In genomic region chr13:84139561-84140158, GRCh38 we compare ENCODE assay signal across 18 cellular contexts.
DNase-seq lines count a peak whose midpoint lies in the region; ATAC-seq and TF ChIP-seq lines count a peak whose summit lies in the region.
"Had no signal": no experiment of that assay in that cellular context is flagged by ENCODE, and none has a peak within 500 bp of the region (broad histone marks: within the 10 kb centered on the region; RNA-seq: fewer than 3 reads in every experiment).

No MANE protein-coding gene starts in this region.

- H3K4me2 ChIP-seq in GM23338 = peak overlapping the region; percentile 2; the same call in 1 of the 2 replicates

- no peaks in the 10 kb centered on the region for H4K20me1 ChIP-seq in GM23338 (replicated peaks; ENCODE audit: insufficient read depth)

- TF ChIP-seq CTCF in GM23338 (conservative IDR thresholded peaks at IDR 0.05; ENCODE audit: low read depth in 2 of 2) (no peak), brain (conservative IDR thresholded peaks at IDR 0.05) (no peak)

- H3K36me3 ChIP-seq in GM23338 (ENCODE audit: insufficient read depth) (no peaks in the 10 kb centered on the region), KOPT-K1 (ENCODE audit: insufficient read depth, low read length) (no peaks in the 10 kb centered on the region)
- H3K36me3 ChIP-seq: Peyer's patch had no signal

- H3K4me1 Mint-ChIP-seq in GM23338 (peaks cover 17% of the 10 kb centered on the region; the same call in 2 of the 3 replicates), brain (peaks cover 20% of the 10 kb centered on the region)
- H3K4me1 Mint-ChIP-seq in natural killer cell treated with Interleukin-12 subunit alpha and Interleukin-12 subunit beta and Interleukin-15 and Interleukin-18, amount 100 ng/mL, for 72 hours (ENCODE audit: low read depth in 2 of 2) = peaks cover 15 to 27% of the 10 kb centered on the region in 2 donors
- H3K4me1 Mint-ChIP-seq in naive thymus-derived CD8-positive, alpha-beta T cell = peaks cover 11 to 29% (median 22%) of the 10 kb centered on the region in 4 donors

- H3K9me3 Mint-ChIP-seq in GM23338 (no peaks in the 10 kb centered on the region), brain (no peaks in the 10 kb centered on the region)
- H3K9me3 Mint-ChIP-seq in natural killer cell treated with Interleukin-12 subunit alpha and Interleukin-12 subunit beta and Interleukin-15 and Interleukin-18, amount 100 ng/mL, for 72 hours = no peaks in the 10 kb centered on the region
- H3K9me3 Mint-ChIP-seq in naive thymus-derived CD8-positive, alpha-beta T cell = no peaks in the 10 kb centered on the region
- H3K9me3 Mint-ChIP-seq: CD8-positive, alpha-beta T cell had no signal

- H3K4me3 Mint-ChIP-seq in GM23338 (no peak overlapping the region), brain (no peak overlapping the region)
- no peak overlapping the region for H3K4me3 Mint-ChIP-seq in natural killer cell treated with Interleukin-12 subunit alpha and Interleukin-12 subunit beta and Interleukin-15 and Interleukin-18, amount 100 ng/mL, for 72 hours
- no peak overlapping the region for H3K4me3 Mint-ChIP-seq in naive thymus-derived CD8-positive, alpha-beta T cell
- H3K4me3 Mint-ChIP-seq: B cell; CD8-positive, alpha-beta T cell had no signal

- no peaks in the 10 kb centered on the region for H3K36me3 Mint-ChIP-seq in GM23338 (ENCODE audit: low read depth)
- no peaks in the 10 kb centered on the region for H3K36me3 Mint-ChIP-seq in brain
- no peaks in the 10 kb centered on the region for H3K36me3 Mint-ChIP-seq in natural killer cell treated with Interleukin-12 subunit alpha and Interleukin-12 subunit beta and Interleukin-15 and Interleukin-18, amount 100 ng/mL, for 72 hours
- H3K36me3 Mint-ChIP-seq in naive thymus-derived CD8-positive, alpha-beta T cell = no peaks in the 10 kb centered on the region
- H3K36me3 Mint-ChIP-seq: CD8-positive, alpha-beta T cell had no signal

- H3K27me3 Mint-ChIP-seq in GM23338 (ENCODE audit: insufficient read depth, low read depth, poor library complexity) = no peaks in the 10 kb centered on the region
- peaks cover 4% of the 10 kb centered on the region for H3K27me3 Mint-ChIP-seq in brain
- H3K27me3 Mint-ChIP-seq in natural killer cell treated with Interleukin-12 subunit alpha and Interleukin-12 subunit beta and Interleukin-15 and Interleukin-18, amount 100 ng/mL, for 72 hours = no peaks in the 10 kb centered on the region
- H3K27me3 Mint-ChIP-seq in naive thymus-derived CD8-positive, alpha-beta T cell = no peaks in the 10 kb centered on the region
- H3K27me3 Mint-ChIP-seq: B cell had no signal

- H3K27ac ChIP-seq in GM23338 (ENCODE audit: low read depth) (peak overlapping the region; percentile 41), KOPT-K1 (ENCODE audit: low read depth, low read length, poor library complexity, severe bottlenecking) (peak overlapping the region; percentile 98)
- H3K27ac ChIP-seq: Peyer's patch had no signal

- no peaks in the 10 kb centered on the region for H3K79me2 ChIP-seq in GM23338 (replicated peaks; ENCODE audit: insufficient read depth)

- peaks cover 11% of the 10 kb centered on the region; the same call in 1 of the 2 replicates for H3K4me1 ChIP-seq in GM23338 (ENCODE audit: insufficient read depth)
- H3K4me1 ChIP-seq: Peyer's patch had no signal

- H2AFZ ChIP-seq in GM23338 = no peak overlapping the region

- ATAC-seq in GM23338 = peak; percentile 40; the same call in 2 of the 3 replicates
- no peak for ATAC-seq in natural killer cell treated with Interleukin-12 subunit alpha and Interleukin-12 subunit beta and Interleukin-15 and Interleukin-18, amount 100 ng/mL, for 72 hours
- no peak for ATAC-seq in naive thymus-derived CD8-positive, alpha-beta T cell
- no peak for ATAC-seq in HG03108 (IDR thresholded peaks at IDR 0.05; ENCODE audit: unreplicated experiment)
- ATAC-seq: CD8-positive, alpha-beta T cell; SK-N-SH treated with all-trans-retinoic acid at 6 μM for 48 hours had no signal

- H3K9me2 ChIP-seq in GM23338 (ENCODE audit: insufficient read depth) = no peaks in the 10 kb centered on the region

- H3K4me3 ChIP-seq in GM23338 = no peak overlapping the region
- H3K4me3 ChIP-seq: Peyer's patch had no signal

- H3K27ac Mint-ChIP-seq in GM23338 (peak overlapping the region; percentile 90), brain (peak overlapping the region in 3 of 5 experiments; percentile 14 to 39 (median 21))
- H3K27ac Mint-ChIP-seq in natural killer cell treated with Interleukin-12 subunit alpha and Interleukin-12 subunit beta and Interleukin-15 and Interleukin-18, amount 100 ng/mL, for 72 hours = peak overlapping the region; percentile 34 to 42
- H3K27ac Mint-ChIP-seq in naive thymus-derived CD8-positive, alpha-beta T cell = peak overlapping the region in 5 of 10 donors; percentile 22 to 63 (median 48)
- H3K27ac Mint-ChIP-seq: B cell; CD8-positive, alpha-beta T cell had no signal

- peak; percentile 43 for DNase-seq in GM23338 (ENCODE audit: low spot score)
- no peak for DNase-seq in natural killer cell treated with Interleukin-12 subunit alpha and Interleukin-12 subunit beta and Interleukin-15 and Interleukin-18, amount 100 ng/mL, for 72 hours (ENCODE audit: low spot score)
- DNase-seq in naive thymus-derived CD8-positive, alpha-beta T cell = no peak
- no peak for DNase-seq in SIG-M5 (lab: John Stamatoyannopoulos, UW)
- DNase-seq: CD8-positive, alpha-beta T cell; EL; H7; Kasumi-1; NCI-H1436; NCI-H2081; NCI-H774; Peyer's patch; Right ventricle myocardium superior had no signal

- no peaks in the 10 kb centered on the region for H3F3A ChIP-seq in GM23338 (replicated peaks; ENCODE audit: low read depth)

- H3K27me3 ChIP-seq in GM23338 (ENCODE audit: insufficient read depth) = no peaks in the 10 kb centered on the region
- H3K27me3 ChIP-seq: Peyer's patch had no signal

- no peaks in the 10 kb centered on the region for H3K9me3 ChIP-seq in KOPT-K1 (ENCODE audit: insufficient read depth, low read length, poor library complexity, severe bottlenecking)
- H3K9me3 ChIP-seq: Peyer's patch had no signal

- POLR2A ChIA-PET in naive thymus-derived CD8-positive, alpha-beta T cell (lab: Charles Lee) = no interaction called here

TF ChIP-seq in GM23338, 12 proteins besides CTCF, POLR2A, EP300 and RAD21 (continues in another document):
- TF ChIP-seq EZH2 (IDR thresholded peaks at IDR 0.05; ENCODE audit: low read depth, unreplicated experiment) (no peak), REST (IDR thresholded peaks at IDR 0.05; ENCODE audit: unreplicated experiment) (no peak), CREB1 (CRISPR knock-in tag; IDR thresholded peaks at IDR 0.05; ENCODE audit: low read depth) (no peak), ZNF114 (CRISPR knock-in tag; IDR thresholded peaks at IDR 0.05) (no peak)
